19 cellular contexts compared by ENCODE assay signal in the genomic region with DNA sequence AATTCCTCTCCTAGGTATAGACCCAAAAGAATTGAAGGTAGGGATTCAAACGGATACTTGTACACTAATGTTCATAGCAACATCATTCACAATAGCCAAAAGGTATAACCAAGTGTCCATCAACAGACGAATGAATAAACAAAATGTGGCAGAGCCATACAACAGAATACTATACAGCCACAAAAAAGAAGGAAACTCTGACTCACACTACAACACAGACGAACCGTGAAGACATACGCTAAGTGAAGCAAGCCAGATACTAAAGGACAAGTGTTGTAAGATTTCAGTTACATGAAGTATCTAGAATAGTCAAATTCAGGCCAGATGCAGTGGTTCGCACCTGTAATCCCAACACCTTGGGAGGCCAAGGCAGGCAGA. TPM values are rescaled to one million over a fixed set of nuclear protein-coding genes. Genes with fewer than 3 reads are reported as not detected.
DNase-seq lines count a peak whose midpoint lies in the region; ATAC-seq and TF ChIP-seq lines count a peak whose summit lies in the region.
"Had no signal": no experiment of that assay in that cellular context is flagged by ENCODE, and none has a peak within 500 bp of the region (broad histone marks: within the 10 kb centered on the region; RNA-seq: fewer than 3 reads in every experiment).

No MANE protein-coding gene starts in this region.

- POLR2A ChIA-PET in activated CD4-positive, alpha-beta T cell treated with anti-CD3 and anti-CD28 coated beads for 36 hours (lab: Charles Lee), result no interaction called here
- POLR2A ChIA-PET in activated B cell treated with CpG ODN at 0.5 μM for 24 hours (lab: Charles Lee), result interaction anchor here (0.7 to 1.4 kb wide), 3 partner anchors 18 to 386 kb away, joined by 4 to 6 read pairs (median 4); a partner anchor contains a TSS

- H3K4me1 Mint-ChIP-seq in activated CD4-positive, alpha-beta T cell treated with anti-CD3 and anti-CD28 coated beads for 36 hours, result peaks cover 11% of the 10 kb centered on the region
- peaks cover 11% of the 10 kb centered on the region for H3K4me1 Mint-ChIP-seq in activated B cell treated with CpG ODN at 0.5 μM for 24 hours
- peaks cover 10 to 16% of the 10 kb centered on the region in 2 donors for H3K4me1 Mint-ChIP-seq in stimulated activated naive B cell treated with anti-CD40 and anti-IgM and Interleukin-4, amounts not matched to agents 10 μg/mL and 1 μg/mL and 100 μg/mL, for 72 hours

- H3K4me3 ChIP-seq in epithelial cell of proximal tubule (ENCODE audit: low read depth, low read length), result no peak overlapping the region
- H3K4me3 ChIP-seq: BLaER1 treated with 17β-estradiol and CSF1 and Interleukin-3, amounts not matched to agents 10 nM and 100 nM; cardiac muscle cell; tibial nerve had no signal

- H3K4me3 Mint-ChIP-seq in activated CD4-positive, alpha-beta T cell treated with anti-CD3 and anti-CD28 coated beads for 36 hours, result no peak overlapping the region
- peak overlapping the region; percentile 12 for H3K4me3 Mint-ChIP-seq in activated B cell treated with CpG ODN at 0.5 μM for 24 hours
- H3K4me3 Mint-ChIP-seq in stimulated activated naive B cell treated with anti-CD40 and anti-IgM and Interleukin-4, amounts not matched to agents 10 μg/mL and 1 μg/mL and 100 μg/mL, for 72 hours, result no peak overlapping the region
- H3K4me3 Mint-ChIP-seq: activated CD8-positive, alpha-beta T cell treated with anti-CD3 and anti-CD28 coated beads for 36 hours; activated naive CD8-positive, alpha-beta T cell treated with anti-CD3 and anti-CD28 coated beads, Interleukin-2, amount 10 ng/mL, durations not matched to agents 7 days and 5 days; T-helper 1 cell treated with Interleukin-12 subunit alpha and Interleukin-12 subunit beta and Interleukin-4 antibody, amounts not matched to agents 30 μg/mL and 1 μg/mL, for 36 hours had no signal

- intact Hi-C loops in activated CD4-positive, alpha-beta T cell treated with anti-CD3 and anti-CD28 coated beads for 36 hours (cut with DNase I, micrococcal nuclease), result no loop called here
- intact Hi-C loops in activated B cell treated with CpG ODN at 0.5 μM for 24 hours (cut with micrococcal nuclease), result loop anchor here (2.0 kb wide), 1 partner anchor 19 kb away; a partner anchor contains a TSS
- intact Hi-C loops in posterior vena cava (cut with DNase I), result no loop called here

- no peak for DNase-seq in activated CD4-positive, alpha-beta T cell treated with anti-CD3 and anti-CD28 coated beads for 36 hours
- no peak for DNase-seq in activated CD4-positive, alpha-beta T cell treated with anti-CD3 and anti-CD28 coated beads for 48 hours
- no peak for DNase-seq in activated B cell treated with CpG ODN at 0.5 μM for 24 hours
- DNase-seq in epithelial cell of proximal tubule (ENCODE audit: low read depth), result peak; percentile 27
- DNase-seq in stimulated activated naive B cell treated with anti-CD40 and anti-IgM and Interleukin-4, amounts not matched to agents 10 μg/mL and 1 μg/mL and 100 μg/mL, for 72 hours, result no peak
- DNase-seq in posterior vena cava (ENCODE audit: low spot score), result no peak
- DNase-seq in NCI-H2171 (lab: John Stamatoyannopoulos, UW), result no peak
- DNase-seq: 8988T; activated naive CD8-positive, alpha-beta T cell treated with anti-CD3 and anti-CD28 coated beads, Interleukin-2, amount 10 ng/mL, durations not matched to agents 7 days and 5 days; midbrain; NCI-H2029; NCI-H446 treated with DMSO at 0.1 percent for 48 hours; SIG-M5 had no signal

- TF ChIP-seq CTCF in activated B cell treated with CpG ODN at 0.5 μM for 24 hours (IDR thresholded peaks at IDR 0.05), result no peak
- no peak for TF ChIP-seq CTCF in epithelial cell of proximal tubule (conservative IDR thresholded peaks at IDR 0.05; ENCODE audit: low read depth, low read length)

- no peaks in the 10 kb centered on the region for H3K27me3 Mint-ChIP-seq in activated CD4-positive, alpha-beta T cell treated with anti-CD3 and anti-CD28 coated beads for 36 hours
- H3K27me3 Mint-ChIP-seq in activated B cell treated with CpG ODN at 0.5 μM for 24 hours, result no peaks in the 10 kb centered on the region
- H3K27me3 Mint-ChIP-seq in stimulated activated naive B cell treated with anti-CD40 and anti-IgM and Interleukin-4, amounts not matched to agents 10 μg/mL and 1 μg/mL and 100 μg/mL, for 72 hours, result no peaks in the 10 kb centered on the region
- H3K27me3 Mint-ChIP-seq: activated CD8-positive, alpha-beta T cell treated with anti-CD3 and anti-CD28 coated beads for 36 hours; activated naive CD8-positive, alpha-beta T cell treated with anti-CD3 and anti-CD28 coated beads, Interleukin-2, amount 10 ng/mL, durations not matched to agents 7 days and 5 days had no signal

- H3K9me3 Mint-ChIP-seq in activated CD4-positive, alpha-beta T cell treated with anti-CD3 and anti-CD28 coated beads for 36 hours (ENCODE audit: low read depth), result no peaks in the 10 kb centered on the region
- no peaks in the 10 kb centered on the region for H3K9me3 Mint-ChIP-seq in activated B cell treated with CpG ODN at 0.5 μM for 24 hours
- H3K9me3 Mint-ChIP-seq in stimulated activated naive B cell treated with anti-CD40 and anti-IgM and Interleukin-4, amounts not matched to agents 10 μg/mL and 1 μg/mL and 100 μg/mL, for 72 hours, result peaks cover 2 to 5% of the 10 kb centered on the region in 2 donors
- H3K9me3 Mint-ChIP-seq: activated CD8-positive, alpha-beta T cell treated with anti-CD3 and anti-CD28 coated beads for 36 hours; activated naive CD8-positive, alpha-beta T cell treated with anti-CD3 and anti-CD28 coated beads, Interleukin-2, amount 10 ng/mL, durations not matched to agents 7 days and 5 days; T-helper 1 cell treated with Interleukin-12 subunit alpha and Interleukin-12 subunit beta and Interleukin-4 antibody, amounts not matched to agents 30 μg/mL and 1 μg/mL, for 36 hours had no signal

- H3K36me3 Mint-ChIP-seq in activated CD4-positive, alpha-beta T cell treated with anti-CD3 and anti-CD28 coated beads for 36 hours (ENCODE audit: low read depth), result peaks cover 26% of the 10 kb centered on the region
- peaks cover 32% of the 10 kb centered on the region for H3K36me3 Mint-ChIP-seq in activated B cell treated with CpG ODN at 0.5 μM for 24 hours (ENCODE audit: low read depth)
- peaks cover 29 to 41% of the 10 kb centered on the region in 2 donors for H3K36me3 Mint-ChIP-seq in stimulated activated naive B cell treated with anti-CD40 and anti-IgM and Interleukin-4, amounts not matched to agents 10 μg/mL and 1 μg/mL and 100 μg/mL, for 72 hours

- CTCF ChIA-PET in activated CD4-positive, alpha-beta T cell treated with anti-CD3 and anti-CD28 coated beads for 36 hours (lab: Charles Lee), result interaction anchor here (0.6 kb wide), 1 partner anchor 280 kb away, joined by 3 read pairs; no protein-coding TSS in a partner anchor
- CTCF ChIA-PET in activated B cell treated with CpG ODN at 0.5 μM for 24 hours (lab: Charles Lee), result no interaction called here

- peak; percentile 42 for ATAC-seq in activated CD4-positive, alpha-beta T cell treated with anti-CD3 and anti-CD28 coated beads for 36 hours
- peak; percentile 20 for ATAC-seq in activated B cell treated with CpG ODN at 0.5 μM for 24 hours (ENCODE audit: low read depth)
- ATAC-seq in stimulated activated naive B cell treated with anti-CD40 and anti-IgM and Interleukin-4, amounts not matched to agents 10 μg/mL and 1 μg/mL and 100 μg/mL, for 72 hours (replicated peaks), result peak; percentile 36 to 61
- ATAC-seq in GM18520 (IDR thresholded peaks at IDR 0.05; ENCODE audit: unreplicated experiment), result no peak

- peak overlapping the region; percentile 73 for H3K27ac Mint-ChIP-seq in activated CD4-positive, alpha-beta T cell treated with anti-CD3 and anti-CD28 coated beads for 36 hours
- peak overlapping the region; percentile 85 for H3K27ac Mint-ChIP-seq in activated B cell treated with CpG ODN at 0.5 μM for 24 hours
- H3K27ac Mint-ChIP-seq in stimulated activated naive B cell treated with anti-CD40 and anti-IgM and Interleukin-4, amounts not matched to agents 10 μg/mL and 1 μg/mL and 100 μg/mL, for 72 hours, result peak overlapping the region; percentile 76
- H3K27ac Mint-ChIP-seq: activated CD8-positive, alpha-beta T cell treated with anti-CD3 and anti-CD28 coated beads for 36 hours; activated naive CD8-positive, alpha-beta T cell treated with anti-CD3 and anti-CD28 coated beads, Interleukin-2, amount 10 ng/mL, durations not matched to agents 7 days and 5 days; T-helper 1 cell treated with Interleukin-12 subunit alpha and Interleukin-12 subunit beta and Interleukin-4 antibody, amounts not matched to agents 30 μg/mL and 1 μg/mL, for 36 hours had no signal

RNA-seq across cellular contexts. Expression of a gene that starts 19.2 kb away (rescaled TPM):
- 10 to 100 TPM; 24.2 to 30.3 TPM for total RNA-seq in activated CD4-positive, alpha-beta T cell treated with anti-CD3 and anti-CD28 coated beads for 36 hours
- total RNA-seq in activated B cell treated with CpG ODN at 0.5 μM for 24 hours (19.3 and 20.5 TPM in 2 replicates), epithelial cell of proximal tubule (23.2 and 32.6 TPM in 2 replicates), posterior vena cava (10 to 100 TPM; 39.2 to 39.7 TPM)
